In genomic region chr9:121822093-121823085, GRCh38 we compare ENCODE assay signal across 2 cellular contexts.
TF ChIP-seq lines count a peak whose summit lies in the region.

No MANE protein-coding gene starts in this region.

TF ChIP-seq in IMR-90, 13 proteins besides CTCF, POLR2A, EP300 and RAD21 (continued from another document):
- no peak for TF ChIP-seq BHLHE40 (IDR thresholded peaks at IDR 0.05; ENCODE audit: low read depth, low read length)
- TF ChIP-seq RCOR1 (IDR thresholded peaks at IDR 0.05; ENCODE audit: insufficient replicate concordance, low read length): no peak
- no peak for TF ChIP-seq ELK1 (IDR thresholded peaks at IDR 0.05; ENCODE audit: borderline replicate concordance, low read depth, low read length)
- TF ChIP-seq CHD1 (IDR thresholded peaks at IDR 0.05; ENCODE audit: low read depth, low read length): no peak
- TF ChIP-seq CEBPB (IDR thresholded peaks at IDR 0.05; ENCODE audit: low read depth, low read length): no peak
- TF ChIP-seq FOS (IDR thresholded peaks at IDR 0.05; ENCODE audit: low read depth, low read length): no peak

TF ChIP-seq in WTC11, 78 proteins besides CTCF, POLR2A, EP300 and RAD21 (continued from another document):
- TF ChIP-seq, protein P1, sequence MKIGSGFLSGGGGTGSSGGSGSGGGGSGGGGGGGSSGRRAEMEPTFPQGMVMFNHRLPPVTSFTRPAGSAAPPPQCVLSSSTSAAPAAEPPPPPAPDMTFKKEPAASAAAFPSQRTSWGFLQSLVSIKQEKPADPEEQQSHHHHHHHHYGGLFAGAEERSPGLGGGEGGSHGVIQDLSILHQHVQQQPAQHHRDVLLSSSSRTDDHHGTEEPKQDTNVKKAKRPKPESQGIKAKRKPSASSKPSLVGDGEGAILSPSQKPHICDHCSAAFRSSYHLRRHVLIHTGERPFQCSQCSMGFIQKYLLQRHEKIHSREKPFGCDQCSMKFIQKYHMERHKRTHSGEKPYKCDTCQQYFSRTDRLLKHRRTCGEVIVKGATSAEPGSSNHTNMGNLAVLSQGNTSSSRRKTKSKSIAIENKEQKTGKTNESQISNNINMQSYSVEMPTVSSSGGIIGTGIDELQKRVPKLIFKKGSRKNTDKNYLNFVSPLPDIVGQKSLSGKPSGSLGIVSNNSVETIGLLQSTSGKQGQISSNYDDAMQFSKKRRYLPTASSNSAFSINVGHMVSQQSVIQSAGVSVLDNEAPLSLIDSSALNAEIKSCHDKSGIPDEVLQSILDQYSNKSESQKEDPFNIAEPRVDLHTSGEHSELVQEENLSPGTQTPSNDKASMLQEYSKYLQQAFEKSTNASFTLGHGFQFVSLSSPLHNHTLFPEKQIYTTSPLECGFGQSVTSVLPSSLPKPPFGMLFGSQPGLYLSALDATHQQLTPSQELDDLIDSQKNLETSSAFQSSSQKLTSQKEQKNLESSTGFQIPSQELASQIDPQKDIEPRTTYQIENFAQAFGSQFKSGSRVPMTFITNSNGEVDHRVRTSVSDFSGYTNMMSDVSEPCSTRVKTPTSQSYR (CRISPR knock-in tag; IDR thresholded peaks at IDR 0.05): no peak
- no peak for TF ChIP-seq ZNF219 (CRISPR knock-in tag; IDR thresholded peaks at IDR 0.05; ENCODE audit: borderline replicate concordance)
- TF ChIP-seq ZNF263 (CRISPR knock-in tag; IDR thresholded peaks at IDR 0.05; ENCODE audit: low read depth): no peak
- TF ChIP-seq ESRRA (CRISPR knock-in tag; IDR thresholded peaks at IDR 0.05; ENCODE audit: borderline replicate concordance): no peak
- TF ChIP-seq, protein P2, sequence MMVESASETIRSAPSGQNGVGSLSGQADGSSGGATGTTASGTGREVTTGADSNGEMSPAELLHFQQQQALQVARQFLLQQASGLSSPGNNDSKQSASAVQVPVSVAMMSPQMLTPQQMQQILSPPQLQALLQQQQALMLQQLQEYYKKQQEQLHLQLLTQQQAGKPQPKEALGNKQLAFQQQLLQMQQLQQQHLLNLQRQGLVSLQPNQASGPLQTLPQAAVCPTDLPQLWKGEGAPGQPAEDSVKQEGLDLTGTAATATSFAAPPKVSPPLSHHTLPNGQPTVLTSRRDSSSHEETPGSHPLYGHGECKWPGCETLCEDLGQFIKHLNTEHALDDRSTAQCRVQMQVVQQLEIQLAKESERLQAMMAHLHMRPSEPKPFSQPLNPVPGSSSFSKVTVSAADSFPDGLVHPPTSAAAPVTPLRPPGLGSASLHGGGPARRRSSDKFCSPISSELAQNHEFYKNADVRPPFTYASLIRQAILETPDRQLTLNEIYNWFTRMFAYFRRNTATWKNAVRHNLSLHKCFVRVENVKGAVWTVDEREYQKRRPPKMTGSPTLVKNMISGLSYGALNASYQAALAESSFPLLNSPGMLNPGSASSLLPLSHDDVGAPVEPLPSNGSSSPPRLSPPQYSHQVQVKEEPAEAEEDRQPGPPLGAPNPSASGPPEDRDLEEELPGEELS (CRISPR knock-in tag; IDR thresholded peaks at IDR 0.05): no peak
- TF ChIP-seq RORB (CRISPR knock-in tag; IDR thresholded peaks at IDR 0.05): no peak
- TF ChIP-seq, protein P3, sequence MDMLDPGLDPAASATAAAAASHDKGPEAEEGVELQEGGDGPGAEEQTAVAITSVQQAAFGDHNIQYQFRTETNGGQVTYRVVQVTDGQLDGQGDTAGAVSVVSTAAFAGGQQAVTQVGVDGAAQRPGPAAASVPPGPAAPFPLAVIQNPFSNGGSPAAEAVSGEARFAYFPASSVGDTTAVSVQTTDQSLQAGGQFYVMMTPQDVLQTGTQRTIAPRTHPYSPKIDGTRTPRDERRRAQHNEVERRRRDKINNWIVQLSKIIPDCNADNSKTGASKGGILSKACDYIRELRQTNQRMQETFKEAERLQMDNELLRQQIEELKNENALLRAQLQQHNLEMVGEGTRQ (CRISPR knock-in tag; IDR thresholded peaks at IDR 0.05): no peak
- TF ChIP-seq PREB (CRISPR knock-in tag; IDR thresholded peaks at IDR 0.05; ENCODE audit: borderline replicate concordance): no peak
- no peak for TF ChIP-seq CREM (CRISPR knock-in tag; IDR thresholded peaks at IDR 0.05)
- TF ChIP-seq, protein P4, sequence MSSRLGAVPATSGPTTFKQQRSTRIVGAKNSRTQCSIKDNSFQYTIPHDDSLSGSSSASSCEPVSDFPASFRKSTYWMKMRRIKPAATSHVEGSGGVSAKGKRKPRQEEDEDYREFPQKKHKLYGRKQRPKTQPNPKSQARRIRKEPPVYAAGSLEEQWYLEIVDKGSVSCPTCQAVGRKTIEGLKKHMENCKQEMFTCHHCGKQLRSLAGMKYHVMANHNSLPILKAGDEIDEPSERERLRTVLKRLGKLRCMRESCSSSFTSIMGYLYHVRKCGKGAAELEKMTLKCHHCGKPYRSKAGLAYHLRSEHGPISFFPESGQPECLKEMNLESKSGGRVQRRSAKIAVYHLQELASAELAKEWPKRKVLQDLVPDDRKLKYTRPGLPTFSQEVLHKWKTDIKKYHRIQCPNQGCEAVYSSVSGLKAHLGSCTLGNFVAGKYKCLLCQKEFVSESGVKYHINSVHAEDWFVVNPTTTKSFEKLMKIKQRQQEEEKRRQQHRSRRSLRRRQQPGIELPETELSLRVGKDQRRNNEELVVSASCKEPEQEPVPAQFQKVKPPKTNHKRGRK (CRISPR knock-in tag; IDR thresholded peaks at IDR 0.05; ENCODE audit: borderline replicate concordance): no peak
- TF ChIP-seq CBFB (CRISPR knock-in tag; IDR thresholded peaks at IDR 0.05; ENCODE audit: low read depth): no peak
- TF ChIP-seq, protein P5, sequence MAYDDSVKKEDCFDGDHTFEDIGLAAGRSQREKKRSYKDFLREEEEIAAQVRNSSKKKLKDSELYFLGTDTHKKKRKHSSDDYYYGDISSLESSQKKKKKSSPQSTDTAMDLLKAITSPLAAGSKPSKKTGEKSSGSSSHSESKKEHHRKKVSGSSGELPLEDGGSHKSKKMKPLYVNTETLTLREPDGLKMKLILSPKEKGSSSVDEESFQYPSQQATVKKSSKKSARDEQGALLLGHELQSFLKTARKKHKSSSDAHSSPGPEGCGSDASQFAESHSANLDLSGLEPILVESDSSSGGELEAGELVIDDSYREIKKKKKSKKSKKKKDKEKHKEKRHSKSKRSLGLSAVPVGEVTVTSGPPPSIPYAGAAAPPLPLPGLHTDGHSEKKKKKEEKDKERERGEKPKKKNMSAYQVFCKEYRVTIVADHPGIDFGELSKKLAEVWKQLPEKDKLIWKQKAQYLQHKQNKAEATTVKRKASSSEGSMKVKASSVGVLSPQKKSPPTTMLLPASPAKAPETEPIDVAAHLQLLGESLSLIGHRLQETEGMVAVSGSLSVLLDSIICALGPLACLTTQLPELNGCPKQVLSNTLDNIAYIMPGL (CRISPR knock-in tag; IDR thresholded peaks at IDR 0.05): no peak
